Comparison of ENCODE assay signal across 22 cellular contexts in the genomic region with DNA sequence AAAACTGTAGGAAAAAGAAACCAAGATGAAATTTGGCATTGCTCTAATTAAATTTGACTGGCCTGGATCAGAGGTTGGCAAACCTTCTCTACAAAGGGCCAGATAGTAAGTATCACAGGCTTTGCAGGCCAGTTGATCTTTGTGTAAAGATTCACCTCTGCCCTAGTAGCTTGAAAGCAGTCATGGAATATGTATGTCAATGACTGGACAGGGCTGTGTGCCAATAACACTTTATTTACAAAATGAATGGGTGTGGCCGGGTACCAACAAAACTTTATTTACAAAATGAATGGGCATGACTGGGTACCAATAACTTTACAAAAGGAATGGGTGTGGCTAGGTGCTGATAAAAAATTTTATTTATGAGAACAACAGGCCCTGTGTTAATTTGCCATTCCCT. TPM values are rescaled to one million over a fixed set of nuclear protein-coding genes. Genes with fewer than 3 reads are reported as not detected.
DNase-seq lines count a peak whose midpoint lies in the region; ATAC-seq, FAIRE-seq and TF ChIP-seq lines count a peak whose summit lies in the region.
"Had no signal": no experiment of that assay in that cellular context is flagged by ENCODE, and none has a peak within 500 bp of the region (broad histone marks: within the 10 kb centered on the region; RNA-seq: fewer than 3 reads in every experiment).

No MANE protein-coding gene starts in this region.

- FAIRE-seq in astrocyte (lab: Jason Lieb, UNC), result no peak

- H3K27ac Mint-ChIP-seq in astrocyte (ENCODE audit: unreplicated experiment), result no peak overlapping the region
- H3K27ac Mint-ChIP-seq in endodermal cell, result no peak overlapping the region
- H3K27ac Mint-ChIP-seq: stimulated activated naive B cell treated with anti-CD40 and anti-IgM and Interleukin-4, amounts not matched to agents 10 μg/mL and 1 μg/mL and 100 μg/mL, for 72 hours had no signal

- H3K4me1 Mint-ChIP-seq in astrocyte (ENCODE audit: low read depth, unreplicated experiment) (peaks cover 11% of the 10 kb centered on the region), endodermal cell (no peaks in the 10 kb centered on the region)
- H3K4me1 Mint-ChIP-seq: stimulated activated naive B cell treated with anti-CD40 and anti-IgM and Interleukin-4, amounts not matched to agents 10 μg/mL and 1 μg/mL and 100 μg/mL, for 72 hours had no signal

- no peaks in the 10 kb centered on the region for H3K27me3 ChIP-seq in astrocyte (ENCODE audit: insufficient read depth, low read length)
- H3K27me3 ChIP-seq in endodermal cell (ENCODE audit: control insufficient read depth, insufficient read depth, low read length, poor library complexity, severe bottlenecking), result no peaks in the 10 kb centered on the region
- H3K27me3 ChIP-seq: neutrophil, tibial nerve had no signal

- H3K9me3 Mint-ChIP-seq in astrocyte (ENCODE audit: unreplicated experiment) (no peaks in the 10 kb centered on the region), endodermal cell (no peaks in the 10 kb centered on the region)
- H3K9me3 Mint-ChIP-seq: stimulated activated naive B cell treated with anti-CD40 and anti-IgM and Interleukin-4, amounts not matched to agents 10 μg/mL and 1 μg/mL and 100 μg/mL, for 72 hours had no signal

- H3K4me1 ChIP-seq in astrocyte (ENCODE audit: insufficient read depth, low read length) (peaks cover 23% of the 10 kb centered on the region), endodermal cell (ENCODE audit: control insufficient read depth, insufficient read depth, low read length) (no peaks in the 10 kb centered on the region)
- H3K4me1 ChIP-seq: tibial nerve had no signal

- H3K79me2 ChIP-seq in astrocyte (ENCODE audit: insufficient read depth, low read length), result peaks cover 28% of the 10 kb centered on the region

- peaks cover 35% of the 10 kb centered on the region for H3K36me3 ChIP-seq in astrocyte (ENCODE audit: insufficient read depth, low read length)
- peaks cover 93% of the 10 kb centered on the region for H3K36me3 ChIP-seq in endodermal cell (ENCODE audit: control insufficient read depth, insufficient read depth, low read length)

- no peak overlapping the region for H3K4me3 Mint-ChIP-seq in astrocyte (ENCODE audit: unreplicated experiment)
- H3K4me3 Mint-ChIP-seq in endodermal cell, result no peak overlapping the region
- H3K4me3 Mint-ChIP-seq: stimulated activated naive B cell treated with anti-CD40 and anti-IgM and Interleukin-4, amounts not matched to agents 10 μg/mL and 1 μg/mL and 100 μg/mL, for 72 hours had no signal

- peaks cover 82% of the 10 kb centered on the region for H4K20me1 ChIP-seq in astrocyte (ENCODE audit: insufficient read depth, low read length)

- peak overlapping the region; percentile 19 for H3K4me2 ChIP-seq in astrocyte (ENCODE audit: low read length)

- H3K9ac ChIP-seq in astrocyte (ENCODE audit: low read length), result no peak overlapping the region
- H3K9ac ChIP-seq in endodermal cell (ENCODE audit: extremely low read depth, low read length, poor library complexity, severe bottlenecking), result no peak overlapping the region

- in situ Hi-C loops in ACHN (cut with HindIII; ENCODE audit: low pct_ligation_motif_present, low pct_unique_long_range_greater_than_20kb, low sequenced_read_pairs), result no loop called here

- no peak for ATAC-seq in HG02642 (IDR thresholded peaks at IDR 0.05; ENCODE audit: poor library complexity, unreplicated experiment)
- ATAC-seq: HCT116; stimulated activated naive B cell treated with anti-CD40 and anti-IgM and Interleukin-4, amounts not matched to agents 10 μg/mL and 1 μg/mL and 100 μg/mL, for 72 hours had no signal

- peak overlapping the region; percentile 71 for H3K27ac ChIP-seq in astrocyte (ENCODE audit: low read depth, low read length)
- no peak overlapping the region for H3K27ac ChIP-seq in endodermal cell (ENCODE audit: low read depth, low read length)
- H3K27ac ChIP-seq: left ventricle myocardium inferior, neutrophil, tibial nerve had no signal

- H2AFZ ChIP-seq in astrocyte (ENCODE audit: low read depth, low read length), result no peak overlapping the region

- no peaks in the 10 kb centered on the region for H3K27me3 Mint-ChIP-seq in astrocyte (ENCODE audit: low read depth, unreplicated experiment)
- H3K27me3 Mint-ChIP-seq in endodermal cell (ENCODE audit: insufficient read depth), result no peaks in the 10 kb centered on the region
- H3K27me3 Mint-ChIP-seq: stimulated activated naive B cell treated with anti-CD40 and anti-IgM and Interleukin-4, amounts not matched to agents 10 μg/mL and 1 μg/mL and 100 μg/mL, for 72 hours had no signal

- H3K9me3 ChIP-seq in astrocyte (ENCODE audit: insufficient read depth, low read depth, low read length) (no peaks in the 10 kb centered on the region), endodermal cell (ENCODE audit: control insufficient read depth, low read length) (no peaks in the 10 kb centered on the region)
- H3K9me3 ChIP-seq: left ventricle myocardium inferior, neutrophil, tibial nerve had no signal

- H3K4me3 ChIP-seq in astrocyte (ENCODE audit: insufficient read depth, low read depth, low read length), result no peak overlapping the region
- no peak overlapping the region for H3K4me3 ChIP-seq in endodermal cell (ENCODE audit: low read length)
- H3K4me3 ChIP-seq: left ventricle myocardium inferior, tibial nerve had no signal

- WGBS in endodermal cell (ENCODE audit: insufficient coverage in 1 of 2, insufficient read length in 1 of 2), 2 experiments, result 86 to 100% methylated on average over 1 of the region's 1 CpG

- DNase-seq in ACHN, result peak; percentile 6
- peak; percentile 59 for DNase-seq in M059J (ENCODE audit: low read depth)
- no peak for DNase-seq in astrocyte (ENCODE audit: low read depth)
- peak; percentile 65 for DNase-seq in iris pigment epithelial cell (ENCODE audit: low read depth)
- DNase-seq in hepatic stellate cell (ENCODE audit: low spot score), result no peak
- DNase-seq in erythroblast (lab: John Stamatoyannopoulos, UW), result no peak
- no peak for DNase-seq in endodermal cell
- DNase-seq: activated CD4-positive, alpha-beta T cell treated with anti-CD3 and anti-CD28 coated beads, Interleukin-2, amount 50 U/mL, for 1 hour; activated naive CD4-positive, alpha-beta T cell; anterior cingulate cortex; cerebellar nuclear complex; COR-L47; left ventricle myocardium inferior; NCI-H1417; NCI-H2171 treated with DMSO at 0.1 percent for 48 hours; retina; stimulated activated CD4-positive, alpha-beta T cell treated with anti-CD3 and anti-CD28 coated beads, Interleukin-15, amount 100 ng/mL, for 24 hours; stimulated activated naive B cell treated with anti-CD40 and anti-IgM and Interleukin-4, amounts not matched to agents 10 μg/mL and 1 μg/mL and 100 μg/mL, for 72 hours had no signal

- H3K36me3 Mint-ChIP-seq in astrocyte (ENCODE audit: low read depth, unreplicated experiment) (peaks cover 26% of the 10 kb centered on the region), endodermal cell (ENCODE audit: low read depth) (peaks cover 86% of the 10 kb centered on the region)

- TF ChIP-seq CTCF in astrocyte (IDR thresholded peaks at IDR 0.05; ENCODE audit: insufficient read depth, low read depth, low read length) (no peak), endodermal cell (conservative IDR thresholded peaks at IDR 0.05) (no peak)

- TF ChIP-seq POLR2A in erythroblast (IDR thresholded peaks at IDR 0.05; ENCODE audit: low read length), result no peak

RNA-seq across cellular contexts. Expression of a gene that starts 20.0 kb away (rescaled TPM):
- 10.1 and 14.5 TPM in 2 replicates for total RNA-seq in M059J (2014; rRNA removed; shearing (Covaris generic))
- total RNA-seq in astrocyte, result 79.8 and 86.1 TPM in 2 replicates
- total RNA-seq in endodermal cell, result 10 to 100 TPM; 68.0 to 78.4 TPM
- 52.3 TPM for polyA plus RNA-seq in endodermal cell (2013, experiment 1 of 2)
- polyA plus RNA-seq in endodermal cell (2013, experiment 2 of 2), result 49.2 TPM

RNA-seq across cellular contexts. Expression of a gene that starts 39.6 kb away (rescaled TPM):
- not detected in 2 replicates for total RNA-seq in M059J (2014; rRNA removed; shearing (Covaris generic))
- total RNA-seq in astrocyte (not detected in 2 replicates), endodermal cell (not detected)
- not detected for polyA plus RNA-seq in endodermal cell (2013, experiment 1 of 2)
- polyA plus RNA-seq in endodermal cell (2013, experiment 2 of 2), result not detected

Comparison
In these comparisons a context has a peak if more than half of its experiments do, and no peak if none do; other contexts are left out.
1. DNase-seq: peak in ACHN (single experiment), M059J (single experiment) and iris pigment epithelial cell (single experiment); none in astrocyte (single experiment), hepatic stellate cell (single experiment), erythroblast (0 of 2) and endodermal cell (single experiment).